2 cellular contexts compared by ENCODE assay signal in genomic region chr2:88694015-88694414, GRCh38.
TF ChIP-seq lines count a peak whose summit lies in the region.

No MANE protein-coding gene starts in this region.

TF ChIP-seq in K562, 482 proteins besides CTCF, POLR2A, EP300 and RAD21:
- TF ChIP-seq FOXA3 (CRISPR knock-in tag; conservative IDR thresholded peaks at IDR 0.05 in 1 of 2, IDR thresholded peaks at IDR 0.05 in 1 of 2) = no peak
- TF ChIP-seq CTCFL (IDR thresholded peaks at IDR 0.05; ENCODE audit: borderline replicate concordance, insufficient read depth, low read depth, low read length, poor library complexity, severe bottlenecking) = no peak
- no peak for TF ChIP-seq IRF9 (tag; IDR thresholded peaks at IDR 0.05)

TF ChIP-seq in HEK293T, 16 proteins besides CTCF, POLR2A, EP300 and RAD21:
- TF ChIP-seq LEF1 (IDR thresholded peaks at IDR 0.05; ENCODE audit: borderline replicate concordance) = no peak
- no peak for TF ChIP-seq CTBP1 (IDR thresholded peaks at IDR 0.05; ENCODE audit: borderline replicate concordance)
- TF ChIP-seq ZNF384 (IDR thresholded peaks at IDR 0.05) = no peak
- no peak for TF ChIP-seq ELF4 (IDR thresholded peaks at IDR 0.05)
- no peak for TF ChIP-seq SP1 (IDR thresholded peaks at IDR 0.05)
- TF ChIP-seq HDGF (IDR thresholded peaks at IDR 0.05; ENCODE audit: borderline replicate concordance) = no peak
TF ChIP-seq in HEK293T: peak in this region for 0.
